In genomic region chr16:73671102-73671501, GRCh38 we compare ENCODE assay signal across 23 cellular contexts.
"Had no signal": no experiment of that assay in that cellular context is flagged by ENCODE, and none has a peak within 500 bp of the region (broad histone marks: within the 10 kb centered on the region; RNA-seq: fewer than 3 reads in every experiment).

No MANE protein-coding gene starts in this region.

- DNase-seq: activated CD4-positive, alpha-beta T cell treated with anti-CD3 and anti-CD28 coated beads for 1 hour; activated CD8-positive, alpha-beta memory T cell treated with anti-CD3 and anti-CD28 coated beads for 24 hours; activated effector memory CD4-positive, alpha-beta T cell treated with anti-CD3 and anti-CD28 coated beads, Interleukin-2, amount 50 U/mL, for 16 hours; activated T-cell treated with anti-CD3 and anti-CD28 coated beads, Interleukin-2, amount 50 U/mL, for 72 hours; cerebellar nuclear complex; effector memory CD4-positive, alpha-beta T cell; esophagus squamous epithelium; lower lobe of right lung; naive thymus-derived CD8-positive, alpha-beta T cell; occipital lobe; posterior cingulate gyrus; stimulated activated CD4-positive, alpha-beta T cell treated with anti-CD3 and anti-CD28 coated beads, Interleukin-12 subunit alpha, Interleukin-12 subunit beta, amount 100 ng/mL, for 4 hours; stimulated activated CD4-positive, alpha-beta T cell treated with anti-CD3 and anti-CD28 coated beads, Interleukin-1b, Interleukin-23, amount 100 ng/mL, for 48 hours; stimulated activated CD8-positive, alpha-beta memory T cell treated with anti-CD3 and anti-CD28 coated beads, Interleukin-4, amount 100 ng/mL, for 48 hours; stimulated activated naive CD4-positive, alpha-beta T cell treated with Interleukin-2 at 50 U/mL for 16 hours; T-helper 2 cell had no signal

- ATAC-seq: activated T-cell treated with anti-CD3 and anti-CD28 coated beads, Interleukin-2, amount 50 U/mL, for 72 hours; lower lobe of right lung; naive thymus-derived CD8-positive, alpha-beta T cell had no signal

- H3K36me3 ChIP-seq: esophagus squamous epithelium, lower lobe of right lung, tibial nerve, vagina had no signal

- H3K4me3 ChIP-seq: esophagus squamous epithelium, lower lobe of right lung, tibial nerve, vagina had no signal

- H3K9me3 ChIP-seq: esophagus squamous epithelium, lower lobe of right lung, vagina had no signal

- H3K4me1 ChIP-seq: esophagus squamous epithelium, lower lobe of right lung, tibial nerve, vagina had no signal

- H3K36me3 Mint-ChIP-seq: activated naive CD4-positive, alpha-beta T cell treated with anti-CD3 and anti-CD28 coated beads, Interleukin-2, amount 50 U/mL, for 24 hours had no signal

- H3K4me1 Mint-ChIP-seq: activated naive CD4-positive, alpha-beta T cell treated with anti-CD3 and anti-CD28 coated beads, Interleukin-2, amount 50 U/mL, for 24 hours; naive thymus-derived CD8-positive, alpha-beta T cell had no signal

- H3K27me3 ChIP-seq: tibial nerve, vagina had no signal

- FAIRE-seq: astrocyte, bronchial epithelial cell, keratinocyte had no signal

- H3K27ac Mint-ChIP-seq: activated naive CD4-positive, alpha-beta T cell treated with anti-CD3 and anti-CD28 coated beads, Interleukin-2, amount 50 U/mL, for 24 hours; activated T-cell treated with anti-CD3 and anti-CD28 coated beads, Interleukin-2, amount 50 U/mL, for 72 hours; naive thymus-derived CD8-positive, alpha-beta T cell had no signal

- H3K27ac ChIP-seq: esophagus squamous epithelium, lower lobe of right lung, tibial nerve, vagina, VCaP had no signal

- H3K4me3 Mint-ChIP-seq: activated naive CD4-positive, alpha-beta T cell treated with anti-CD3 and anti-CD28 coated beads, Interleukin-2, amount 50 U/mL, for 24 hours; activated T-cell treated with anti-CD3 and anti-CD28 coated beads, Interleukin-2, amount 50 U/mL, for 72 hours; naive thymus-derived CD8-positive, alpha-beta T cell had no signal
